Comparison of ENCODE assay signal across 8 cellular contexts in genomic region chr18:46343940-46344372, GRCh38.
DNase-seq lines count a peak whose midpoint lies in the region; ATAC-seq and TF ChIP-seq lines count a peak whose summit lies in the region.

No MANE protein-coding gene starts in this region.

- peak overlapping the region; percentile 70 to 81 for H3K4me3 Mint-ChIP-seq in CD14-positive monocyte
- peak overlapping the region; percentile 61 for H3K4me3 Mint-ChIP-seq in T-helper 17 cell

- H3K36me3 Mint-ChIP-seq in CD14-positive monocyte: peaks cover 0 to 3% of the 10 kb centered on the region in 2 donors
- no peaks in the 10 kb centered on the region for H3K36me3 Mint-ChIP-seq in T-helper 17 cell (ENCODE audit: low read depth)

- ATAC-seq in HG03175 (IDR thresholded peaks at IDR 0.05; ENCODE audit: unreplicated experiment) (peak; percentile 80), T-helper 17 cell (peak; percentile 87)

- H3K27ac Mint-ChIP-seq in CD14-positive monocyte (peak overlapping the region; percentile 30 to 85 (median 78)), T-helper 17 cell (peak overlapping the region; percentile 74)

- peaks cover 60% of the 10 kb centered on the region for H3K4me1 Mint-ChIP-seq in CD14-positive monocyte
- peaks cover 28% of the 10 kb centered on the region for H3K4me1 Mint-ChIP-seq in T-helper 17 cell

- no peak for TF ChIP-seq CTCF in CD14-positive monocyte (IDR thresholded peaks at IDR 0.05)

- peaks cover 0 to 2% (median 0%) of the 10 kb centered on the region in 7 donors for H3K9me3 Mint-ChIP-seq in CD14-positive monocyte

- intact Hi-C loops in CD14-positive monocyte (cut with micrococcal nuclease): no loop called here

- no peaks in the 10 kb centered on the region for H3K9me3 ChIP-seq in T-helper 17 cell (ENCODE audit: control insufficient read depth, low read length, poor library complexity, severe bottlenecking)

- DNase-seq in CD14-positive monocyte (ENCODE audit: low spot score) (peak; percentile 78), GM19238 (ENCODE audit: insufficient read length, low spot score) (peak; percentile 64), T-helper 17 cell (peak in 2 of 3 donors; percentile 8 to 15), dermis blood vessel endothelial cell (peak; percentile 14), NOMO-1 treated with DMSO at 0.1 percent for 48 hours (lab: John Stamatoyannopoulos, UW; ENCODE audit: unreplicated experiment) (no peak), cerebellum (ENCODE audit: low spot score) (no peak)
- peak; percentile 33 for DNase-seq in stimulated activated CD4-positive, alpha-beta T cell treated with anti-CD3 and anti-CD28 coated beads, Interleukin-12 subunit alpha, Interleukin-12 subunit beta, amount 100 ng/mL, for 4 hours

- H3K27me3 Mint-ChIP-seq in CD14-positive monocyte (ENCODE audit: low read depth in 3 of 3) (peaks cover 5 to 11% (median 7%) of the 10 kb centered on the region in 3 donors), T-helper 17 cell (peaks cover 3% of the 10 kb centered on the region)

Comparison
In these comparisons a context has a peak if more than half of its experiments do, and no peak if none do; other contexts are left out.
1. DNase-seq: peak in CD14-positive monocyte (single experiment), GM19238 (single experiment), T-helper 17 cell (2 of 3), dermis blood vessel endothelial cell (single experiment) and stimulated activated CD4-positive, alpha-beta T cell treated with anti-CD3 and anti-CD28 coated beads, Interleukin-12 subunit alpha, Interleukin-12 subunit beta, amount 100 ng/mL, for 4 hours (single experiment); none in NOMO-1 treated with DMSO at 0.1 percent for 48 hours (single experiment) and cerebellum (single experiment).